1 cellular context compared by ENCODE assay signal in the genomic region with DNA sequence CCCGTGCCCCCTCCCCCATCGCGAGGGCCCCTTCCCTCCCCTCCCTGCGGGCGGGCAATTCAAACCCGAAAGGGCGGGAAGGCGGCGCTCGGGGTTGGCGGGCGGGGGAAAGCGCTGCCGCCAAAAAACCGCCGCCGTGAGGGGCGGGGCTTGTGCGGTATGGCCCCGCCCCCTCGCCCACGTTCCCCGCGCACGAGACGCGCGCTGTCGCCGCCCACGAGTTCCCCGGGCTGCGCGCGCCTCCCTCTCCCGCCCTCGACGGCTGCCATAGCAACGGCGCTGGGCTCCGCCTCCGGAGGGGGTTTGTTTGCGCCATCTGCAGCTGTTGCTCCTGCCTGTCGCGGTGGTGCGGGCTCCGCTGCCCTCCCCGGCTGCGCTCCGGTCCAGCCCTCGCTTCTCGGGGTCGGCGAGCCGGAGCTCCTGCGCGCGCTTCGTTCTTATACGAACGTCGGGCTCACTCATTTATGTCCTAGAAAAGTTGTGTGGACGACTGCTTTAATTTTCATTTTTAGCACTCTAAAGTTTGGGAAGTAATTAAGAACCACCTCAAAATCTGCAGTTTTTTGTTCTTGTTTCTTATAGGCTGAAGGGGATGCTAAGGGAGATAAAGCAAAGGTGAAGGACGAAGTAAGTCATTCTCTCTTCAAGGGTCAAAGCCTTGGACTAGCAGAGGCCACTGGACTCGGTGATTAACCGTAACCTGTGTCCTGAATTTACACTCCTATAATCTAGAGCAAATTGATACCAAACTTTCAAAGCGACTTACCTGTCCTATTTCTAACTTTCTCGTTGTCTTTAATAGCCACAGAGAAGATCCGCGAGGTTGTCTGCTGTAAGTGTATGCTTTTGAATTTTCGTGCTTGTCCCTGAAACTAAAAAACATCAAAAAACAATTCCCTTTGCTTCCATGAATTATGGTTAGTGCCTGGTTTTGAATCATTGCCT.
TF ChIP-seq lines count a peak whose summit lies in the region.

No MANE protein-coding gene starts in this region.

TF ChIP-seq in GM12878, 131 proteins besides CTCF, POLR2A, EP300 and RAD21 (continues in another document):
- TF ChIP-seq SREBF1 (IDR thresholded peaks at IDR 0.05; ENCODE audit: low read length): no peak
- TF ChIP-seq, protein P1, sequence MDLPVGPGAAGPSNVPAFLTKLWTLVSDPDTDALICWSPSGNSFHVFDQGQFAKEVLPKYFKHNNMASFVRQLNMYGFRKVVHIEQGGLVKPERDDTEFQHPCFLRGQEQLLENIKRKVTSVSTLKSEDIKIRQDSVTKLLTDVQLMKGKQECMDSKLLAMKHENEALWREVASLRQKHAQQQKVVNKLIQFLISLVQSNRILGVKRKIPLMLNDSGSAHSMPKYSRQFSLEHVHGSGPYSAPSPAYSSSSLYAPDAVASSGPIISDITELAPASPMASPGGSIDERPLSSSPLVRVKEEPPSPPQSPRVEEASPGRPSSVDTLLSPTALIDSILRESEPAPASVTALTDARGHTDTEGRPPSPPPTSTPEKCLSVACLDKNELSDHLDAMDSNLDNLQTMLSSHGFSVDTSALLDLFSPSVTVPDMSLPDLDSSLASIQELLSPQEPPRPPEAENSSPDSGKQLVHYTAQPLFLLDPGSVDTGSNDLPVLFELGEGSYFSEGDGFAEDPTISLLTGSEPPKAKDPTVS (IDR thresholded peaks at IDR 0.05; ENCODE audit: low read depth, low read length): no peak
- TF ChIP-seq KDM1A (IDR thresholded peaks at IDR 0.05; ENCODE audit: borderline replicate concordance): no peak
- no peak for TF ChIP-seq STAT1 (conservative IDR thresholded peaks at IDR 0.05)
- TF ChIP-seq, protein P2, sequence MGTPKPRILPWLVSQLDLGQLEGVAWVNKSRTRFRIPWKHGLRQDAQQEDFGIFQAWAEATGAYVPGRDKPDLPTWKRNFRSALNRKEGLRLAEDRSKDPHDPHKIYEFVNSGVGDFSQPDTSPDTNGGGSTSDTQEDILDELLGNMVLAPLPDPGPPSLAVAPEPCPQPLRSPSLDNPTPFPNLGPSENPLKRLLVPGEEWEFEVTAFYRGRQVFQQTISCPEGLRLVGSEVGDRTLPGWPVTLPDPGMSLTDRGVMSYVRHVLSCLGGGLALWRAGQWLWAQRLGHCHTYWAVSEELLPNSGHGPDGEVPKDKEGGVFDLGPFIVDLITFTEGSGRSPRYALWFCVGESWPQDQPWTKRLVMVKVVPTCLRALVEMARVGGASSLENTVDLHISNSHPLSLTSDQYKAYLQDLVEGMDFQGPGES (IDR thresholded peaks at IDR 0.05): no peak
- TF ChIP-seq RUNX3 (IDR thresholded peaks at IDR 0.05; ENCODE audit: low read length): peak; percentile 54
- no peak for TF ChIP-seq CEBPB (IDR thresholded peaks at IDR 0.05; ENCODE audit: borderline replicate concordance in 1 of 2, low read depth in 2 of 2, low read length in 2 of 2)
- 0 out of 2 replicates have a peak, but pooled peaks have one; percentile 53 for TF ChIP-seq HDGF (IDR thresholded peaks at IDR 0.05)
- TF ChIP-seq, protein P3, sequence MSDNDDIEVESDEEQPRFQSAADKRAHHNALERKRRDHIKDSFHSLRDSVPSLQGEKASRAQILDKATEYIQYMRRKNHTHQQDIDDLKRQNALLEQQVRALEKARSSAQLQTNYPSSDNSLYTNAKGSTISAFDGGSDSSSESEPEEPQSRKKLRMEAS (IDR thresholded peaks at IDR 0.05; ENCODE audit: low read depth, low read length): 0 out of 2 replicates have a peak, but pooled peaks have one; percentile 15
- TF ChIP-seq, protein P4, sequence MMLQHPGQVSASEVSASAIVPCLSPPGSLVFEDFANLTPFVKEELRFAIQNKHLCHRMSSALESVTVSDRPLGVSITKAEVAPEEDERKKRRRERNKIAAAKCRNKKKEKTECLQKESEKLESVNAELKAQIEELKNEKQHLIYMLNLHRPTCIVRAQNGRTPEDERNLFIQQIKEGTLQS (IDR thresholded peaks at IDR 0.05; ENCODE audit: borderline replicate concordance, extremely low read depth, low read depth, low read length): no peak
- TF ChIP-seq, protein P5, sequence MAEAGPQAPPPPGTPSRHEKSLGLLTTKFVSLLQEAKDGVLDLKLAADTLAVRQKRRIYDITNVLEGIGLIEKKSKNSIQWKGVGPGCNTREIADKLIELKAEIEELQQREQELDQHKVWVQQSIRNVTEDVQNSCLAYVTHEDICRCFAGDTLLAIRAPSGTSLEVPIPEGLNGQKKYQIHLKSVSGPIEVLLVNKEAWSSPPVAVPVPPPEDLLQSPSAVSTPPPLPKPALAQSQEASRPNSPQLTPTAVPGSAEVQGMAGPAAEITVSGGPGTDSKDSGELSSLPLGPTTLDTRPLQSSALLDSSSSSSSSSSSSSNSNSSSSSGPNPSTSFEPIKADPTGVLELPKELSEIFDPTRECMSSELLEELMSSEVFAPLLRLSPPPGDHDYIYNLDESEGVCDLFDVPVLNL (IDR thresholded peaks at IDR 0.05; ENCODE audit: low read depth, low read length): peak; percentile 82
- TF ChIP-seq SMAD1 (IDR thresholded peaks at IDR 0.05; ENCODE audit: low read depth, partially characterized antibody): no peak
- TF ChIP-seq, protein P6, sequence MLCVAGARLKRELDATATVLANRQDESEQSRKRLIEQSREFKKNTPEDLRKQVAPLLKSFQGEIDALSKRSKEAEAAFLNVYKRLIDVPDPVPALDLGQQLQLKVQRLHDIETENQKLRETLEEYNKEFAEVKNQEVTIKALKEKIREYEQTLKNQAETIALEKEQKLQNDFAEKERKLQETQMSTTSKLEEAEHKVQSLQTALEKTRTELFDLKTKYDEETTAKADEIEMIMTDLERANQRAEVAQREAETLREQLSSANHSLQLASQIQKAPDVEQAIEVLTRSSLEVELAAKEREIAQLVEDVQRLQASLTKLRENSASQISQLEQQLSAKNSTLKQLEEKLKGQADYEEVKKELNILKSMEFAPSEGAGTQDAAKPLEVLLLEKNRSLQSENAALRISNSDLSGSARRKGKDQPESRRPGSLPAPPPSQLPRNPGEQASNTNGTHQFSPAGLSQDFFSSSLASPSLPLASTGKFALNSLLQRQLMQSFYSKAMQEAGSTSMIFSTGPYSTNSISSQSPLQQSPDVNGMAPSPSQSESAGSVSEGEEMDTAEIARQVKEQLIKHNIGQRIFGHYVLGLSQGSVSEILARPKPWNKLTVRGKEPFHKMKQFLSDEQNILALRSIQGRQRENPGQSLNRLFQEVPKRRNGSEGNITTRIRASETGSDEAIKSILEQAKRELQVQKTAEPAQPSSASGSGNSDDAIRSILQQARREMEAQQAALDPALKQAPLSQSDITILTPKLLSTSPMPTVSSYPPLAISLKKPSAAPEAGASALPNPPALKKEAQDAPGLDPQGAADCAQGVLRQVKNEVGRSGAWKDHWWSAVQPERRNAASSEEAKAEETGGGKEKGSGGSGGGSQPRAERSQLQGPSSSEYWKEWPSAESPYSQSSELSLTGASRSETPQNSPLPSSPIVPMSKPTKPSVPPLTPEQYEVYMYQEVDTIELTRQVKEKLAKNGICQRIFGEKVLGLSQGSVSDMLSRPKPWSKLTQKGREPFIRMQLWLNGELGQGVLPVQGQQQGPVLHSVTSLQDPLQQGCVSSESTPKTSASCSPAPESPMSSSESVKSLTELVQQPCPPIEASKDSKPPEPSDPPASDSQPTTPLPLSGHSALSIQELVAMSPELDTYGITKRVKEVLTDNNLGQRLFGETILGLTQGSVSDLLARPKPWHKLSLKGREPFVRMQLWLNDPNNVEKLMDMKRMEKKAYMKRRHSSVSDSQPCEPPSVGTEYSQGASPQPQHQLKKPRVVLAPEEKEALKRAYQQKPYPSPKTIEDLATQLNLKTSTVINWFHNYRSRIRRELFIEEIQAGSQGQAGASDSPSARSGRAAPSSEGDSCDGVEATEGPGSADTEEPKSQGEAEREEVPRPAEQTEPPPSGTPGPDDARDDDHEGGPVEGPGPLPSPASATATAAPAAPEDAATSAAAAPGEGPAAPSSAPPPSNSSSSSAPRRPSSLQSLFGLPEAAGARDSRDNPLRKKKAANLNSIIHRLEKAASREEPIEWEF (IDR thresholded peaks at IDR 0.05; ENCODE audit: insufficient replicate concordance, low read depth, low read length): no peak
- TF ChIP-seq NRF1 (conservative IDR thresholded peaks at IDR 0.05; ENCODE audit: low read depth, low read length): peak; percentile 42
- TF ChIP-seq, protein P7, sequence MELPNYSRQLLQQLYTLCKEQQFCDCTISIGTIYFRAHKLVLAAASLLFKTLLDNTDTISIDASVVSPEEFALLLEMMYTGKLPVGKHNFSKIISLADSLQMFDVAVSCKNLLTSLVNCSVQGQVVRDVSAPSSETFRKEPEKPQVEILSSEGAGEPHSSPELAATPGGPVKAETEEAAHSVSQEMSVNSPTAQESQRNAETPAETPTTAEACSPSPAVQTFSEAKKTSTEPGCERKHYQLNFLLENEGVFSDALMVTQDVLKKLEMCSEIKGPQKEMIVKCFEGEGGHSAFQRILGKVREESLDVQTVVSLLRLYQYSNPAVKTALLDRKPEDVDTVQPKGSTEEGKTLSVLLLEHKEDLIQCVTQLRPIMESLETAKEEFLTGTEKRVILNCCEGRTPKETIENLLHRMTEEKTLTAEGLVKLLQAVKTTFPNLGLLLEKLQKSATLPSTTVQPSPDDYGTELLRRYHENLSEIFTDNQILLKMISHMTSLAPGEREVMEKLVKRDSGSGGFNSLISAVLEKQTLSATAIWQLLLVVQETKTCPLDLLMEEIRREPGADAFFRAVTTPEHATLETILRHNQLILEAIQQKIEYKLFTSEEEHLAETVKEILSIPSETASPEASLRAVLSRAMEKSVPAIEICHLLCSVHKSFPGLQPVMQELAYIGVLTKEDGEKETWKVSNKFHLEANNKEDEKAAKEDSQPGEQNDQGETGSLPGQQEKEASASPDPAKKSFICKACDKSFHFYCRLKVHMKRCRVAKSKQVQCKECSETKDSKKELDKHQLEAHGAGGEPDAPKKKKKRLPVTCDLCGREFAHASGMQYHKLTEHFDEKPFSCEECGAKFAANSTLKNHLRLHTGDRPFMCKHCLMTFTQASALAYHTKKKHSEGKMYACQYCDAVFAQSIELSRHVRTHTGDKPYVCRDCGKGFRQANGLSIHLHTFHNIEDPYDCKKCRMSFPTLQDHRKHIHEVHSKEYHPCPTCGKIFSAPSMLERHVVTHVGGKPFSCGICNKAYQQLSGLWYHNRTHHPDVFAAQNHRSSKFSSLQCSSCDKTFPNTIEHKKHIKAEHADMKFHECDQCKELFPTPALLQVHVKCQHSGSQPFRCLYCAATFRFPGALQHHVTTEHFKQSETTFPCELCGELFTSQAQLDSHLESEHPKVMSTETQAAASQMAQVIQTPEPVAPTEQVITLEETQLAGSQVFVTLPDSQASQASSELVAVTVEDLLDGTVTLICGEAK (IDR thresholded peaks at IDR 0.05; ENCODE audit: borderline replicate concordance): no peak
- 0 out of 4 replicates have a peak, but pooled peaks of 1 of the 2 experiments have one; percentile 47 for TF ChIP-seq SRF (IDR thresholded peaks at IDR 0.05; ENCODE audit: low read depth in 2 of 2, low read length in 2 of 2)
- TF ChIP-seq, protein P8, sequence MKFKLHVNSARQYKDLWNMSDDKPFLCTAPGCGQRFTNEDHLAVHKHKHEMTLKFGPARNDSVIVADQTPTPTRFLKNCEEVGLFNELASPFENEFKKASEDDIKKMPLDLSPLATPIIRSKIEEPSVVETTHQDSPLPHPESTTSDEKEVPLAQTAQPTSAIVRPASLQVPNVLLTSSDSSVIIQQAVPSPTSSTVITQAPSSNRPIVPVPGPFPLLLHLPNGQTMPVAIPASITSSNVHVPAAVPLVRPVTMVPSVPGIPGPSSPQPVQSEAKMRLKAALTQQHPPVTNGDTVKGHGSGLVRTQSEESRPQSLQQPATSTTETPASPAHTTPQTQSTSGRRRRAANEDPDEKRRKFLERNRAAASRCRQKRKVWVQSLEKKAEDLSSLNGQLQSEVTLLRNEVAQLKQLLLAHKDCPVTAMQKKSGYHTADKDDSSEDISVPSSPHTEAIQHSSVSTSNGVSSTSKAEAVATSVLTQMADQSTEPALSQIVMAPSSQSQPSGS (IDR thresholded peaks at IDR 0.05; ENCODE audit: low read length): no peak
- TF ChIP-seq HDAC6 (IDR thresholded peaks at IDR 0.05; ENCODE audit: unreplicated experiment): no peak
- no peak for TF ChIP-seq YY1 (IDR thresholded peaks at IDR 0.05; ENCODE audit: low read depth, low read length)
- peak; percentile 66; the same call in 1 of the 2 replicates for TF ChIP-seq POLR2AphosphoS2 (IDR thresholded peaks at IDR 0.05; ENCODE audit: low read depth, low read length)
- TF ChIP-seq FOXK2 (IDR thresholded peaks at IDR 0.05): no peak
- TF ChIP-seq ZZZ3 (IDR thresholded peaks at IDR 0.05; ENCODE audit: control insufficient read depth, insufficient read length, low read depth): no peak
- TF ChIP-seq, protein P9, sequence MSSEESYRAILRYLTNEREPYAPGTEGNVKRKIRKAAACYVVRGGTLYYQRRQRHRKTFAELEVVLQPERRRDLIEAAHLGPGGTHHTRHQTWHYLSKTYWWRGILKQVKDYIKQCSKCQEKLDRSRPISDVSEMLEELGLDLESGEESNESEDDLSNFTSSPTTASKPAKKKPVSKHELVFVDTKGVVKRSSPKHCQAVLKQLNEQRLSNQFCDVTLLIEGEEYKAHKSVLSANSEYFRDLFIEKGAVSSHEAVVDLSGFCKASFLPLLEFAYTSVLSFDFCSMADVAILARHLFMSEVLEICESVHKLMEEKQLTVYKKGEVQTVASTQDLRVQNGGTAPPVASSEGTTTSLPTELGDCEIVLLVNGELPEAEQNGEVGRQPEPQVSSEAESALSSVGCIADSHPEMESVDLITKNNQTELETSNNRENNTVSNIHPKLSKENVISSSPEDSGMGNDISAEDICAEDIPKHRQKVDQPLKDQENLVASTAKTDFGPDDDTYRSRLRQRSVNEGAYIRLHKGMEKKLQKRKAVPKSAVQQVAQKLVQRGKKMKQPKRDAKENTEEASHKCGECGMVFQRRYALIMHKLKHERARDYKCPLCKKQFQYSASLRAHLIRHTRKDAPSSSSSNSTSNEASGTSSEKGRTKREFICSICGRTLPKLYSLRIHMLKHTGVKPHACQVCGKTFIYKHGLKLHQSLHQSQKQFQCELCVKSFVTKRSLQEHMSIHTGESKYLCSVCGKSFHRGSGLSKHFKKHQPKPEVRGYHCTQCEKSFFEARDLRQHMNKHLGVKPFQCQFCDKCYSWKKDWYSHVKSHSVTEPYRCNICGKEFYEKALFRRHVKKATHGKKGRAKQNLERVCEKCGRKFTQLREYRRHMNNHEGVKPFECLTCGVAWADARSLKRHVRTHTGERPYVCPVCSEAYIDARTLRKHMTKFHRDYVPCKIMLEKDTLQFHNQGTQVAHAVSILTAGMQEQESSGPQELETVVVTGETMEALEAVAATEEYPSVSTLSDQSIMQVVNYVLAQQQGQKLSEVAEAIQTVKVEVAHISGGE (CRISPR knock-in tag; IDR thresholded peaks at IDR 0.05): no peak
- TF ChIP-seq EED (IDR thresholded peaks at IDR 0.05; ENCODE audit: low read depth): no peak
- TF ChIP-seq, protein P10, sequence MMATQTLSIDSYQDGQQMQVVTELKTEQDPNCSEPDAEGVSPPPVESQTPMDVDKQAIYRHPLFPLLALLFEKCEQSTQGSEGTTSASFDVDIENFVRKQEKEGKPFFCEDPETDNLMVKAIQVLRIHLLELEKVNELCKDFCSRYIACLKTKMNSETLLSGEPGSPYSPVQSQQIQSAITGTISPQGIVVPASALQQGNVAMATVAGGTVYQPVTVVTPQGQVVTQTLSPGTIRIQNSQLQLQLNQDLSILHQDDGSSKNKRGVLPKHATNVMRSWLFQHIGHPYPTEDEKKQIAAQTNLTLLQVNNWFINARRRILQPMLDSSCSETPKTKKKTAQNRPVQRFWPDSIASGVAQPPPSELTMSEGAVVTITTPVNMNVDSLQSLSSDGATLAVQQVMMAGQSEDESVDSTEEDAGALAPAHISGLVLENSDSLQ (IDR thresholded peaks at IDR 0.05): 0 out of 2 replicates have a peak, but pooled peaks have one; percentile 8
- TF ChIP-seq SUPT20H (IDR thresholded peaks at IDR 0.05; ENCODE audit: borderline replicate concordance, control insufficient read depth, low read depth, low read length): no peak
- TF ChIP-seq ZNF217 (IDR thresholded peaks at IDR 0.05): no peak
- TF ChIP-seq RB1 (IDR thresholded peaks at IDR 0.05; ENCODE audit: borderline replicate concordance): peak; percentile 80
- TF ChIP-seq RELA (IDR thresholded peaks at IDR 0.05; ENCODE audit: borderline replicate concordance, partially characterized antibody): no peak
- TF ChIP-seq GABPA (IDR thresholded peaks at IDR 0.05; ENCODE audit: low read depth): no peak
